11 cellular contexts compared by ENCODE assay signal in the genomic region with DNA sequence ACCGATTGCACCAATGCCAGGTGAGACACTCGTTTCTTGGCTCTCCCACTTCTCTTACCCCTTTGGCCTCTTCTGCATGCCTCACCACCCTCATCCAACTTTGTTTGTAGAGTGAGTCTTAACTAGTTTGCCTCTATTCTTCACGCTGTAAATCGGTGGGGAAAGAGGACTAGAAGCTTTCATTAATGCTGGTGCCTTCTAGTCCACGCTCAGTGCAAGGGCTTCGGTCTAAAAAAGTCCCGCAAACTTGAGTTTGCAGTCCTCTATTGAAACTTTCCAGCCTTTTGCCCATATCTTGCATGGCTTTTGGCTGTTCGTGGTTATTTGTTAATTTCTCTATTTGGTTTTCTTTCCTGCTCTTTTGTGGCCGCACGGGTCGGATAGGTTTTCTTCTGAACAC. TPM values are rescaled to one million over a fixed set of nuclear protein-coding genes. Genes with fewer than 3 reads are reported as not detected.
DNase-seq lines count a peak whose midpoint lies in the region; ATAC-seq and TF ChIP-seq lines count a peak whose summit lies in the region.
"Had no signal": no experiment of that assay in that cellular context is flagged by ENCODE, and none has a peak within 500 bp of the region (broad histone marks: within the 10 kb centered on the region; RNA-seq: fewer than 3 reads in every experiment).

No MANE protein-coding gene starts in this region.

- no peaks in the 10 kb centered on the region for H3K36me3 Mint-ChIP-seq in activated naive CD4-positive, alpha-beta T cell treated with anti-CD3 and anti-CD28 coated beads, Interleukin-2, amount 10 ng/mL, durations not matched to agents 7 days and 5 days
- H3K36me3 Mint-ChIP-seq: CD4-positive, CD25-positive, alpha-beta regulatory T cell had no signal

- H3K27ac ChIP-seq in ascending aorta: no peak overlapping the region
- H3K27ac ChIP-seq in mesodermal cell (ENCODE audit: low read depth, low read length, severe bottlenecking): no peak overlapping the region
- H3K27ac ChIP-seq in thoracic aorta: no peak overlapping the region

- peak overlapping the region; percentile 15 for H3K4me3 Mint-ChIP-seq in activated naive CD4-positive, alpha-beta T cell treated with anti-CD3 and anti-CD28 coated beads, Interleukin-2, amount 10 ng/mL, durations not matched to agents 7 days and 5 days

- intact Hi-C loops in ascending aorta (cut with DNase I): loop anchor here (5.0 kb wide), 1 partner anchor 102 kb away; a partner anchor contains a TSS

- ATAC-seq in thoracic aorta (ENCODE audit: insufficient number of reproducible peaks, low FRiP score, low read depth) (no peak), GM21717 (IDR thresholded peaks at IDR 0.05; ENCODE audit: unreplicated experiment) (no peak), GM21786 (IDR thresholded peaks at IDR 0.05; ENCODE audit: unreplicated experiment) (no peak)

- H3K9me3 ChIP-seq in ascending aorta: no peaks in the 10 kb centered on the region
- H3K9me3 ChIP-seq in mesodermal cell (ENCODE audit: control insufficient read depth, low read length): no peaks in the 10 kb centered on the region
- no peaks in the 10 kb centered on the region for H3K9me3 ChIP-seq in thoracic aorta

- peaks cover 32% of the 10 kb centered on the region for H3K27me3 Mint-ChIP-seq in activated naive CD4-positive, alpha-beta T cell treated with anti-CD3 and anti-CD28 coated beads, Interleukin-2, amount 10 ng/mL, durations not matched to agents 7 days and 5 days

- H3K27ac Mint-ChIP-seq in activated naive CD4-positive, alpha-beta T cell treated with anti-CD3 and anti-CD28 coated beads, Interleukin-2, amount 10 ng/mL, durations not matched to agents 7 days and 5 days: no peak overlapping the region
- H3K27ac Mint-ChIP-seq: CD4-positive, CD25-positive, alpha-beta regulatory T cell had no signal

- H3K4me1 ChIP-seq in ascending aorta: no peaks in the 10 kb centered on the region
- H3K4me1 ChIP-seq in mesodermal cell (ENCODE audit: control insufficient read depth, insufficient read depth, low read length, poor library complexity, severe bottlenecking): no peaks in the 10 kb centered on the region
- H3K4me1 ChIP-seq in thoracic aorta (ENCODE audit: control insufficient read depth in 1 of 2, low read depth in 2 of 2): no peaks in the 10 kb centered on the region

- H3K4me3 ChIP-seq in ascending aorta (peak overlapping the region; percentile 11 to 55), mesodermal cell (ENCODE audit: extremely low read depth, insufficient read depth, low read length, poor library complexity, severe bottlenecking) (peak overlapping the region; percentile 41), thoracic aorta (peak overlapping the region; percentile 64)

- no peaks in the 10 kb centered on the region for H3K27me3 ChIP-seq in ascending aorta
- H3K27me3 ChIP-seq in thoracic aorta (replicated peaks; ENCODE audit: insufficient read depth): no peaks in the 10 kb centered on the region

- DNase-seq in activated naive CD4-positive, alpha-beta T cell treated with anti-CD3 and anti-CD28 coated beads, Interleukin-2, amount 10 ng/mL, durations not matched to agents 7 days and 5 days: no peak
- no peak for DNase-seq in activated naive CD4-positive, alpha-beta T cell treated with anti-CD3 and anti-CD28 coated beads, Interleukin-2, amount 50 U/mL, for 16 hours
- no peak for DNase-seq in ascending aorta (ENCODE audit: low spot score in 2 of 2)
- no peak for DNase-seq in thoracic aorta (ENCODE audit: low spot score)
- DNase-seq in activated CD8-positive, alpha-beta memory T cell treated with anti-CD3 and anti-CD28 coated beads for 24 hours: no peak
- DNase-seq: CD4-positive, CD25-positive, alpha-beta regulatory T cell; foreskin melanocyte; NK-92 treated with Interleukin-12 subunit alpha and Interleukin-12 subunit beta, amount 100 ng/mL, for 24 hours had no signal

- TF ChIP-seq CTCF in ascending aorta (IDR thresholded peaks at IDR 0.05) (no peak), thoracic aorta (IDR thresholded peaks at IDR 0.05) (no peak)

- peaks cover 4% of the 10 kb centered on the region for H3K4me1 Mint-ChIP-seq in activated naive CD4-positive, alpha-beta T cell treated with anti-CD3 and anti-CD28 coated beads, Interleukin-2, amount 10 ng/mL, durations not matched to agents 7 days and 5 days

- H3K9me3 Mint-ChIP-seq in activated naive CD4-positive, alpha-beta T cell treated with anti-CD3 and anti-CD28 coated beads, Interleukin-2, amount 10 ng/mL, durations not matched to agents 7 days and 5 days: no peaks in the 10 kb centered on the region

- no peaks in the 10 kb centered on the region for H3K36me3 ChIP-seq in ascending aorta
- no peaks in the 10 kb centered on the region for H3K36me3 ChIP-seq in mesodermal cell (ENCODE audit: control insufficient read depth, insufficient read depth, low read length)
- H3K36me3 ChIP-seq in thoracic aorta: no peaks in the 10 kb centered on the region

- 25 to 27% methylated on average over 3 of the region's 11 CpGs for WGBS in mesodermal cell (ENCODE audit: insufficient coverage in 2 of 2), 2 experiments

- CTCF ChIA-PET in activated naive CD4-positive, alpha-beta T cell treated with anti-CD3 and anti-CD28 coated beads, Interleukin-2, amount 10 ng/mL, durations not matched to agents 7 days and 5 days (lab: Charles Lee): no interaction called here

RNA-seq across cellular contexts. Expression of a gene that starts 0.8 kb away (rescaled TPM):
- not detected for total RNA-seq in ascending aorta
- 1.1 TPM for polyA plus RNA-seq in mesodermal cell (2013, experiment 1 of 2)
- polyA plus RNA-seq in mesodermal cell (2013, experiment 2 of 2): 1.6 TPM
- not detected for total RNA-seq in thoracic aorta
- total RNA-seq: CD4-positive, CD25-positive, alpha-beta regulatory T cell had no signal
- polyA plus RNA-seq: CD4-positive, CD25-positive, alpha-beta regulatory T cell had no signal
